In the genomic region with DNA sequence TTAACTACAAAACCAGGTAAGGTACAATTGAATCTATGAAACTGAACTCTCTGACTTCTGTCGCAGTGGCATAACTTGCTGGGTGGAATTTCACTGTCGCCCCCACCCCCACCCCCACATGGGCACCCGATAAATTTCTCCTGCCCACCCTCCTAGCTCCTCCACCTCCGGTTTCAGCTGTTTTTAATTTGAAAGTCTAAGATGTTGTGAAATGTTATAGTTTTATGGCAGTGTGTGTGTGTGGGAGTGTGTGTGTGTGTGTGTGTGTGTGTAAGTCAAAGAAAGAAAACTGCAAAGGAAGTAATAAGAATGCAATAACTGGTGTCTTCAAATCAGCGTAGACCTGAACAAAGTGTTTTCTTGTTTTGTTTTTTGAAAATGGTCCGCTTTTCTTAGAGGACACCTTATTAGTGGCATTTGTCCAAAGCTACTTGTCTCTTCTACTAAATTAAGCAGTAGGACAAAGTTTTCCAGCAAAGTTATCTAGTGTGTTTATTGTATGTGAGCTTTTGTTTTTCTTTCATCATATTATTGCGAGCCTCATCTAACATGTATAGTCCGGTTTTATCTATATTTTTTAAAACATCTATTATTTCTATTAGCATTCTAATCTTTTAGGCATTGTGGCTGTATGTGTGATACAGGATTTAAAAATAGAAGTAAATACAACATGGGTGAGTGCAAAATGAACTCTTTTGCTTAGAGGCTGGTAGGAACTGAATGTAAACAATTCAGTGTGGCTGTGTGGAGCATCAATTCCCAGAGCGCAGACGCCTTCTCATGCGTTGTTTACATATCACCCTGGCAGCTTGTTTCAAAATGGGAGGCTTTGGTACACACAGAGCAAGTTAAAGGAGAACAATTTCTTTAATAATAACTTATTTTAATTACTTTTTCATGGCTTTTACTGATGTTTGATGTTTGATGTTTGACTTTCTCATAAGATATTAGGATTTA, we compare ENCODE assay signal across 11 cellular contexts. TPM values are rescaled to one million over a fixed set of nuclear protein-coding genes. Genes with fewer than 3 reads are reported as not detected.
DNase-seq lines count a peak whose midpoint lies in the region; ATAC-seq, FAIRE-seq and TF ChIP-seq lines count a peak whose summit lies in the region.
"Had no signal": no experiment of that assay in that cellular context is flagged by ENCODE, and none has a peak within 500 bp of the region (broad histone marks: within the 10 kb centered on the region; RNA-seq: fewer than 3 reads in every experiment).

No MANE protein-coding gene starts in this region.

- H3K9ac ChIP-seq in astrocyte (ENCODE audit: low read length) = peak overlapping the region; percentile 95

- peak; percentile 10 for DNase-seq in DMS 273 (lab: John Stamatoyannopoulos, UW; ENCODE audit: unreplicated experiment)
- no peak for DNase-seq in DMS 273 treated with DMSO at 0.1 percent for 48 hours (lab: John Stamatoyannopoulos, UW)
- peak; percentile 47 for DNase-seq in astrocyte (ENCODE audit: low read depth)
- peak; percentile 66 for DNase-seq in kidney glomerular epithelial cell (lab: John Stamatoyannopoulos, UW)
- DNase-seq in upper lobe of right lung = no peak
- DNase-seq in epidermal melanocyte (ENCODE audit: insufficient read length, low spot score) = no peak
- DNase-seq in GOT3 (lab: John Stamatoyannopoulos, UW) = no peak
- no peak for DNase-seq in stimulated activated CD4-positive, alpha-beta T cell treated with anti-CD3 and anti-CD28 coated beads, Interleukin-4, amount 100 ng/mL, for 1 hour
- DNase-seq: T-helper 17 cell had no signal

- no peaks in the 10 kb centered on the region for H3K9me3 Mint-ChIP-seq in astrocyte (ENCODE audit: unreplicated experiment)
- H3K9me3 Mint-ChIP-seq: stimulated activated naive CD8-positive, alpha-beta T cell treated with anti-CD3 and anti-CD28 coated beads, Interleukin-15, Interleukin-2, amounts not matched to agents 100 ng/mL and 50 ng/mL, for 24 hours had no signal

- no peaks in the 10 kb centered on the region for H3K27me3 Mint-ChIP-seq in astrocyte (ENCODE audit: low read depth, unreplicated experiment)

- H3K4me1 Mint-ChIP-seq in astrocyte (ENCODE audit: low read depth, unreplicated experiment) = peaks cover 33% of the 10 kb centered on the region
- H3K4me1 Mint-ChIP-seq: T-helper 17 cell had no signal

- H3K4me3 Mint-ChIP-seq in astrocyte (ENCODE audit: unreplicated experiment) = peak overlapping the region; percentile 84
- H3K4me3 Mint-ChIP-seq: stimulated activated naive CD8-positive, alpha-beta T cell treated with anti-CD3 and anti-CD28 coated beads, Interleukin-15, Interleukin-2, amounts not matched to agents 100 ng/mL and 50 ng/mL, for 24 hours; T-helper 17 cell had no signal

- no peaks in the 10 kb centered on the region for H3K9me3 ChIP-seq in astrocyte (ENCODE audit: insufficient read depth, low read depth, low read length)
- H3K9me3 ChIP-seq in upper lobe of right lung = no peaks in the 10 kb centered on the region

- peaks cover 10% of the 10 kb centered on the region for H3K79me2 ChIP-seq in astrocyte (ENCODE audit: insufficient read depth, low read length)

- H3K4me1 ChIP-seq in astrocyte (ENCODE audit: insufficient read depth, low read length) = peaks cover 31% of the 10 kb centered on the region
- H3K4me1 ChIP-seq in upper lobe of right lung = peaks cover 4% of the 10 kb centered on the region

- H3K36me3 ChIP-seq in astrocyte (ENCODE audit: insufficient read depth, low read length) (no peaks in the 10 kb centered on the region), upper lobe of right lung (no peaks in the 10 kb centered on the region)

- no peaks in the 10 kb centered on the region for H3K27me3 ChIP-seq in astrocyte (ENCODE audit: insufficient read depth, low read length)
- H3K27me3 ChIP-seq in upper lobe of right lung = no peaks in the 10 kb centered on the region

- peak overlapping the region; percentile 96 for H3K4me2 ChIP-seq in astrocyte (ENCODE audit: low read length)

- ATAC-seq in upper lobe of right lung = no peak
- ATAC-seq: T-helper 17 cell had no signal

- FAIRE-seq in astrocyte (lab: Jason Lieb, UNC) = no peak

- H4K20me1 ChIP-seq in astrocyte (ENCODE audit: insufficient read depth, low read length) = no peaks in the 10 kb centered on the region

- H3K27ac ChIP-seq in astrocyte (ENCODE audit: low read depth, low read length) (peak overlapping the region; percentile 94), upper lobe of right lung (peak overlapping the region; percentile 47)
- H3K27ac ChIP-seq: 22Rv1 had no signal

- no peak for TF ChIP-seq CTCF in astrocyte (IDR thresholded peaks at IDR 0.05; ENCODE audit: insufficient read depth, low read depth, low read length)
- no peak for TF ChIP-seq CTCF in upper lobe of right lung (IDR thresholded peaks at IDR 0.05)

- no peaks in the 10 kb centered on the region for H3K36me3 Mint-ChIP-seq in astrocyte (ENCODE audit: low read depth, unreplicated experiment)

- peak overlapping the region; percentile 66 for H3K4me3 ChIP-seq in astrocyte (ENCODE audit: insufficient read depth, low read depth, low read length)
- peak overlapping the region; percentile 9 for H3K4me3 ChIP-seq in upper lobe of right lung

- intact Hi-C loops in upper lobe of right lung (cut with DNase I) = no loop called here

- H3K27ac Mint-ChIP-seq in astrocyte (ENCODE audit: unreplicated experiment) = peak overlapping the region; percentile 97
- H3K27ac Mint-ChIP-seq: stimulated activated naive CD8-positive, alpha-beta T cell treated with anti-CD3 and anti-CD28 coated beads, Interleukin-15, Interleukin-2, amounts not matched to agents 100 ng/mL and 50 ng/mL, for 24 hours; T-helper 17 cell had no signal

- H2AFZ ChIP-seq in astrocyte (ENCODE audit: low read depth, low read length) = peak overlapping the region; percentile 46

RNA-seq across cellular contexts. Expression of a gene that starts 0.6 kb away (rescaled TPM):
- total RNA-seq in astrocyte (32.9 and 41.1 TPM in 2 replicates), upper lobe of right lung (21.8 TPM)
- total RNA-seq: T-helper 17 cell had no signal

Comparison
In these comparisons a context has a peak if more than half of its experiments do, and no peak if none do; other contexts are left out.
1. DNase-seq: peak in DMS 273 (single experiment), astrocyte (single experiment) and kidney glomerular epithelial cell (single experiment); none in DMS 273 treated with DMSO at 0.1 percent for 48 hours (single experiment), upper lobe of right lung (single experiment), epidermal melanocyte (single experiment), GOT3 (single experiment) and stimulated activated CD4-positive, alpha-beta T cell treated with anti-CD3 and anti-CD28 coated beads, Interleukin-4, amount 100 ng/mL, for 1 hour (single experiment).